ENCODE assay signal across 1 cellular context in the genomic region with DNA sequence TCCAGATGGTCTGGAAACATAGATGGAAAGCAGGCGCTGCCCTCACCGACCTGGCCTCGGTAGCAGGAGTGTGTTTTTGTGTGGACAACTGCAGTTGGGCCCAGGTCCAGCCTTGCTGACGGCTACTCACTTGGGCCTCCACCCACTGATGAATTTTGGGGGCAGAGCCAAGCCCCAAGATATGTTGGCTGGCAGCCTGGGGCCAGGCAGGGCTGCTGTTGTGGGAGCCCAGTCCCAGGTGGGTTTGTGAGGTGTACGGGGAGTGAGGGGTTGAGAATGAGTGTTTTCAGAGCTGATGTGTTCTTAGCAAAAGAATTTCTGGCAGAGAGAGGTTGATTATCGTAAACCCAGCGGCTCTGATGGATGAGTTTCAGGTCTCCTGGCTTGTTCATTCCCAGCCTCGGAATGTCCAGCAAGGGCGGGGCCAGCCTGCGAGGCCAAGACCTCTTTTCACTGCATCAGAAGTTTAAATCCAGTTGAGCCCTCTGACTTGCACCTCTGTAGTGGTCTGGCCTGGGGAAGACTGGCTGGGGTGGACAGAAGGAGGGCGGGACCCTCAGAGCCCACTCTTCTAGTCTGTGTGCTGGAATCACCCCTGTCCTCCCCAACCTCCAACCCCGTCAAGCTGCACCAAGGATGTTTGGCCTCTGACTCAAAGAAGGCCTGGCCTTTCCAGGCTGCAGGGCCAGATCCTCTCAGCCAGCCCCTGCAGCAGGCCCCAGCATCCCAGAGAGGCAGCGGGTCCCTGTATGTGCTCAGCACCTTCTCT.
TF ChIP-seq lines count a peak whose summit lies in the region.

No MANE protein-coding gene starts in this region.

TF ChIP-seq in SK-N-SH, 30 proteins besides CTCF, POLR2A, EP300 and RAD21 (continued from another document):
- TF ChIP-seq PBX3 (IDR thresholded peaks at IDR 0.05) (peak; percentile 82), ELF1 (IDR thresholded peaks at IDR 0.05) (no peak), NFIC (IDR thresholded peaks at IDR 0.05; ENCODE audit: borderline replicate concordance) (peak; percentile 99), MXI1 (IDR thresholded peaks at IDR 0.05; ENCODE audit: low read depth, low read length) (no peak), RXRA (IDR thresholded peaks at IDR 0.05; ENCODE audit: borderline replicate concordance, low read depth) (peak; percentile 75; the same call in 1 of the 2 replicates), POLR2AphosphoS5 (IDR thresholded peaks at IDR 0.05; ENCODE audit: low read depth, low read length) (peak; percentile 77)
